In genomic region chr4:114921191-114921590, GRCh38 we compare ENCODE assay signal across 1 cellular context.
TF ChIP-seq lines count a peak whose summit lies in the region.

No MANE protein-coding gene starts in this region.

TF ChIP-seq in GM23338, 12 proteins besides CTCF, POLR2A, EP300 and RAD21 (continued from another document):
- TF ChIP-seq POLR2AphosphoS5 (IDR thresholded peaks at IDR 0.05; ENCODE audit: low read depth) (no peak), NANOG (IDR thresholded peaks at IDR 0.05; ENCODE audit: borderline replicate concordance) (no peak), ZNF331 (CRISPR knock-in tag; IDR thresholded peaks at IDR 0.05; ENCODE audit: low read depth) (no peak)
- TF ChIP-seq, protein P1, sequence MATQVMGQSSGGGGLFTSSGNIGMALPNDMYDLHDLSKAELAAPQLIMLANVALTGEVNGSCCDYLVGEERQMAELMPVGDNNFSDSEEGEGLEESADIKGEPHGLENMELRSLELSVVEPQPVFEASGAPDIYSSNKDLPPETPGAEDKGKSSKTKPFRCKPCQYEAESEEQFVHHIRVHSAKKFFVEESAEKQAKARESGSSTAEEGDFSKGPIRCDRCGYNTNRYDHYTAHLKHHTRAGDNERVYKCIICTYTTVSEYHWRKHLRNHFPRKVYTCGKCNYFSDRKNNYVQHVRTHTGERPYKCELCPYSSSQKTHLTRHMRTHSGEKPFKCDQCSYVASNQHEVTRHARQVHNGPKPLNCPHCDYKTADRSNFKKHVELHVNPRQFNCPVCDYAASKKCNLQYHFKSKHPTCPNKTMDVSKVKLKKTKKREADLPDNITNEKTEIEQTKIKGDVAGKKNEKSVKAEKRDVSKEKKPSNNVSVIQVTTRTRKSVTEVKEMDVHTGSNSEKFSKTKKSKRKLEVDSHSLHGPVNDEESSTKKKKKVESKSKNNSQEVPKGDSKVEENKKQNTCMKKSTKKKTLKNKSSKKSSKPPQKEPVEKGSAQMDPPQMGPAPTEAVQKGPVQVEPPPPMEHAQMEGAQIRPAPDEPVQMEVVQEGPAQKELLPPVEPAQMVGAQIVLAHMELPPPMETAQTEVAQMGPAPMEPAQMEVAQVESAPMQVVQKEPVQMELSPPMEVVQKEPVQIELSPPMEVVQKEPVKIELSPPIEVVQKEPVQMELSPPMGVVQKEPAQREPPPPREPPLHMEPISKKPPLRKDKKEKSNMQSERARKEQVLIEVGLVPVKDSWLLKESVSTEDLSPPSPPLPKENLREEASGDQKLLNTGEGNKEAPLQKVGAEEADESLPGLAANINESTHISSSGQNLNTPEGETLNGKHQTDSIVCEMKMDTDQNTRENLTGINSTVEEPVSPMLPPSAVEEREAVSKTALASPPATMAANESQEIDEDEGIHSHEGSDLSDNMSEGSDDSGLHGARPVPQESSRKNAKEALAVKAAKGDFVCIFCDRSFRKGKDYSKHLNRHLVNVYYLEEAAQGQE (IDR thresholded peaks at IDR 0.05; ENCODE audit: unreplicated experiment) = no peak
